8 cellular contexts compared by ENCODE assay signal in the genomic region with DNA sequence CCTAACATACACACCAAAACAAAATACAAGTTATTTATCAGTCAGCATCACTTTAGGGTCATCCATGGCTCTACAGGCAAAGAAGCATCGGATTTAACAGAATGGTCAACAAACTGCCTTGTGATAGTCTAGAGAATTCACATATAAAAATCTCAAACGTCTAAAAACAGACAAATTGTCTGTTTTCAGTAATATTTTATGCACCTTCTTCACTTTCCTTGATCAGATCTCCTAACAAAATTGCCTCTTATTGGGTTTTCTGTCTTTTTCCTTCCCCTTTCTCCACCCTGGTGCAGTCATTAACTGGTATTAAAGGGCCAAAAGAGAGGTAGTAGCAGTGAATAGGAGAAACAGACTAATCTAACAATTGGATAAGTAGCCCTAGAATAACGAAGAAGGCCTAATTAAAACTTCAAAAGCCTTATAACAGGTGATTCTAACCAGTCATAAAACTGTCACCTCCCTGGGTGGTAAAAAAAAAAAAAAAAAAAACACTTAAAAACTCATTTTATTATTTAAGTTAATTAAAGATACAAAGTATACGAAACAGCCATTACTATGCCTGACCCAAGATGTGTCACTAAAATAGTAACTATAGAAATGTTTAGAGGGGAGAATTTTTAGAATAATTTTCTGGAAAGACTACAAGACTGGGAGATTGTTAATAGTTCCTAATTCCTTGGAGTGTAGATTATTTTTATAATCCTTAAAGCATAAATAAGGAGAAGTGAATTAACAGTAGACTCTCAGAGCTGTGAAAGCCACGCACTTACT. TPM values are rescaled to one million over a fixed set of nuclear protein-coding genes. Genes with fewer than 3 reads are reported as not detected.
DNase-seq lines count a peak whose midpoint lies in the region; ATAC-seq and TF ChIP-seq lines count a peak whose summit lies in the region.

No MANE protein-coding gene starts in this region.

- H3K4me3 ChIP-seq in GM12864 (ENCODE audit: low read depth, low read length) (peak overlapping the region; percentile 78), OCI-LY7 (ENCODE audit: low read depth, low read length, poor library complexity, severe bottlenecking) (no peak overlapping the region), esophagus muscularis mucosa (peak overlapping the region; percentile 84 to 98 (median 94)), aorta (ENCODE audit: low read length in 2 of 2) (no peak overlapping the region)

- H3K9me3 ChIP-seq in OCI-LY7 (ENCODE audit: low read length), result no peaks in the 10 kb centered on the region
- H3K9me3 ChIP-seq in esophagus muscularis mucosa, result no peaks in the 10 kb centered on the region
- H3K9me3 ChIP-seq in aorta (ENCODE audit: control insufficient read depth, low read length), result no peaks in the 10 kb centered on the region

- no peak for DNase-seq in GM12864 (ENCODE audit: low read depth)
- DNase-seq in OCI-LY7 (ENCODE audit: low spot score), result no peak
- DNase-seq in esophagus muscularis mucosa (ENCODE audit: extremely low spot score), result no peak
- DNase-seq in pons (ENCODE audit: low spot score), result peak; percentile 51
- DNase-seq in stimulated activated CD4-positive, alpha-beta T cell treated with anti-CD3 and anti-CD28 coated beads, Interleukin-4, amount 100 ng/mL, for 4 hours, result no peak
- no peak for DNase-seq in aorta
- no peak for DNase-seq in stimulated activated CD8-positive, alpha-beta memory T cell treated with anti-CD3 and anti-CD28 coated beads, Interleukin-4, amount 100 ng/mL, for 48 hours

- H4K20me1 ChIP-seq in OCI-LY7 (ENCODE audit: insufficient read depth, low read length), result no peaks in the 10 kb centered on the region

- H3K27ac ChIP-seq in OCI-LY7 (ENCODE audit: low read depth, low read length, poor library complexity, severe bottlenecking), result no peak overlapping the region
- peak overlapping the region; percentile 87 to 93 (median 88) for H3K27ac ChIP-seq in esophagus muscularis mucosa (replicated peaks in 1 of 4)
- no peak overlapping the region for H3K27ac ChIP-seq in aorta (ENCODE audit: low read depth in 1 of 2, low read length in 2 of 2)

- TF ChIP-seq POLR2A in esophagus muscularis mucosa (IDR thresholded peaks at IDR 0.05; ENCODE audit: low read depth), result no peak

- no peak for TF ChIP-seq EP300 in esophagus muscularis mucosa (IDR thresholded peaks at IDR 0.05)

- BruUV-seq in OCI-LY7 (replicated peaks; lab: Mats Ljungman, UMichigan), result no TSS peak

- H3K4me2 ChIP-seq in OCI-LY7 (ENCODE audit: low read length), result peak overlapping the region; percentile 36; the same call in 1 of the 2 replicates

- CTCF ChIA-PET in OCI-LY7 (lab: Charles Lee; ENCODE audit: unreplicated experiment), result no interaction called here

- H3K9me2 ChIP-seq in OCI-LY7 (ENCODE audit: insufficient read depth, low read length), result no peaks in the 10 kb centered on the region

- TF ChIP-seq CTCF in GM12864 (IDR thresholded peaks at IDR 0.05; ENCODE audit: low read depth, low read length, missing control alignments) (no peak), OCI-LY7 (conservative IDR thresholded peaks at IDR 0.05; ENCODE audit: low read length) (no peak), esophagus muscularis mucosa (IDR thresholded peaks at IDR 0.05) (no peak)

- intact Hi-C loops in OCI-LY7 (cut with micrococcal nuclease; ENCODE audit: unreplicated experiment) (no loop called here), esophagus muscularis mucosa (cut with DNase I) (loop anchor here (5.0 to 10.0 kb wide), 2 partner anchors 107 to 171 kb away; no protein-coding TSS in a partner anchor), aorta (cut with DNase I) (no loop called here)

- no peaks in the 10 kb centered on the region for H3K79me2 ChIP-seq in OCI-LY7 (ENCODE audit: insufficient read depth, low read depth, low read length)

- H3K36me3 ChIP-seq in OCI-LY7 (ENCODE audit: insufficient read depth, low read length) (no peaks in the 10 kb centered on the region), esophagus muscularis mucosa (no peaks in the 10 kb centered on the region), aorta (ENCODE audit: control insufficient read depth in 1 of 2, insufficient read depth in 2 of 2, low read length in 1 of 2) (no peaks in the 10 kb centered on the region)

- H2AFZ ChIP-seq in OCI-LY7 (ENCODE audit: low read length), result no peak overlapping the region

- no peak for ATAC-seq in aorta (ENCODE audit: low FRiP score)
- ATAC-seq in GM18870 (IDR thresholded peaks at IDR 0.05; ENCODE audit: unreplicated experiment), result no peak

- no peaks in the 10 kb centered on the region for H3K27me3 ChIP-seq in esophagus muscularis mucosa
- H3K27me3 ChIP-seq in aorta (ENCODE audit: control insufficient read depth in 1 of 2, insufficient read depth in 2 of 2, low read length in 1 of 2), result no peaks in the 10 kb centered on the region

- no peaks in the 10 kb centered on the region for H3K4me1 ChIP-seq in OCI-LY7 (ENCODE audit: insufficient read depth, low read length, poor library complexity, severe bottlenecking)
- H3K4me1 ChIP-seq in esophagus muscularis mucosa, result peaks cover 16 to 28% (median 25%) of the 10 kb centered on the region in 4 donors
- H3K4me1 ChIP-seq in aorta (ENCODE audit: control insufficient read depth in 1 of 2, insufficient read depth in 2 of 2, low read length in 2 of 2), result no peaks in the 10 kb centered on the region

- WGBS in esophagus muscularis mucosa, result 62% methylated on average over 5 of the region's 5 CpGs
- WGBS in aorta, 2 donors, result 78% methylated on average over 5 of the region's 5 CpGs

- POLR2A ChIA-PET in OCI-LY7 (lab: Charles Lee), result no interaction called here

RNA-seq across cellular contexts. Expression of gene KIF21A, which starts 1.5 kb away (rescaled TPM):
- not detected in 2 replicates for total RNA-seq in OCI-LY7 (2014; rRNA removed; shearing (Covaris generic))
- total RNA-seq in OCI-LY7 (2022) (1.1 and 1.4 TPM in 2 replicates), esophagus muscularis mucosa (10 to 100 TPM in 3 of 4 donors, 1 to 10 TPM in 1; 9.3 to 17.4 (median 11.1) TPM), aorta (1 to 10 TPM; 7.7 to 9.0 TPM)
- 1 to 10 TPM; 1.2 to 3.9 TPM for polyA plus RNA-seq in aorta

Comparison
In these comparisons a context has a peak if more than half of its experiments do, and no peak if none do; other contexts are left out.
1. H3K4me3 ChIP-seq: peak in GM12864 (single experiment) and esophagus muscularis mucosa (4 of 4); none in OCI-LY7 (single experiment) and aorta (0 of 2).
2. H3K27ac ChIP-seq: peak in esophagus muscularis mucosa (4 of 4); none in OCI-LY7 (single experiment) and aorta (0 of 2).